17 cellular contexts compared by ENCODE assay signal in the genomic region with DNA sequence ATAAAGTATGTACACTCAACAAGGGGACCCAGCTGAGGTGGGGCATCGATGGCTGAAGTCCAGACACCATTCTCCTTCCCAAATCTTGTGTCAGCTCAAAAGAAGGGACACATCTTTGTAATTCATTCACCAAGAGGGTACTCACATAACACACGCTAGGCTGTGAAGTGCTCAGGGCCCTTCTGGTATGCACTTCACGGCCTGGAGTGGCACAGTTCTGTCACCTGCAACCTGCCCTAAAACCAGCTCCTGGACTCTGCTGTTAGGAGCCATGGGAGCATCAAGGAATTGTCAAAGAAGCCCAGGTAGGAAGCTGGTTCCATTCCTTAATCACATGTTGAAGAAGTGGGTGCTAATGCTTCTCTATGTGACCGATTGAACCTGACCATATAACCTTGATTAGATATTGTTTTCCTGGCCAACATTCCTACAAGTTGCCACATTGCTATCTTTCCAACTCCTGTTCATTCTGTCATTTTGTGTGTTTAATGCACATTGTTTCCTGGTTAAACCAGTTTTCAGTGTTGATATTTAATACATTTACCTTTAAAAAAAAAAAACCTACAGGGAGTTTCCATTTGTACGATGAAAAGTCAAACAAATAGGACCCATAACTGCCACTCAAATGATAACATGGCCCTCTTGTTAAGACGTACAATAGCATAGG.
DNase-seq lines count a peak whose midpoint lies in the region; ATAC-seq and TF ChIP-seq lines count a peak whose summit lies in the region.
"Had no signal": no experiment of that assay in that cellular context is flagged by ENCODE, and none has a peak within 500 bp of the region (broad histone marks: within the 10 kb centered on the region; RNA-seq: fewer than 3 reads in every experiment).

No MANE protein-coding gene starts in this region.

- CTCF ChIA-PET in Caco-2 (lab: Charles Lee), result no interaction called here

- H3K27me3 ChIP-seq in Caco-2 (replicated peaks; ENCODE audit: control insufficient read depth, insufficient read depth, low read length) (no peaks in the 10 kb centered on the region), lower lobe of right lung (ENCODE audit: low read depth) (no peaks in the 10 kb centered on the region), stomach (no peaks in the 10 kb centered on the region)
- H3K27me3 ChIP-seq: Peyer's patch had no signal

- TF ChIP-seq POLR2A in stomach (IDR thresholded peaks at IDR 0.05), result no peak

- H3K36me3 ChIP-seq in Caco-2 (ENCODE audit: control insufficient read depth, insufficient read depth, low read length) (no peaks in the 10 kb centered on the region; the same call in 1 of the 2 replicates), lower lobe of right lung (no peaks in the 10 kb centered on the region), stomach (no peaks in the 10 kb centered on the region)
- H3K36me3 ChIP-seq: Peyer's patch had no signal

- intact Hi-C loops in Caco-2 (cut with micrococcal nuclease; ENCODE audit: unreplicated experiment) (no loop called here), lower lobe of right lung (cut with DNase I) (no loop called here), stomach (cut with DNase I; ENCODE audit: low total_unique reads) (no loop called here)

- peak overlapping the region; percentile 21 for H3K27ac Mint-ChIP-seq in Caco-2 (ENCODE audit: unreplicated experiment)
- H3K27ac Mint-ChIP-seq: CD4-positive, CD25-positive, alpha-beta regulatory T cell had no signal

- peaks cover under 1% of the 10 kb centered on the region for H3K36me3 Mint-ChIP-seq in Caco-2 (ENCODE audit: insufficient read depth, unreplicated experiment)
- H3K36me3 Mint-ChIP-seq: CD4-positive, CD25-positive, alpha-beta regulatory T cell had no signal

- POLR2A ChIA-PET in Caco-2 (lab: Charles Lee), result interaction anchor here (0.5 kb wide), 1 partner anchor 31 kb away, joined by 3 read pairs; no protein-coding TSS in a partner anchor

- H3K4me1 ChIP-seq in Caco-2 (peaks cover 38% of the 10 kb centered on the region), lower lobe of right lung (peaks cover 4% of the 10 kb centered on the region), stomach (peaks cover 0 to 29% (median 16%) of the 10 kb centered on the region in 4 donors)
- H3K4me1 ChIP-seq: Peyer's patch had no signal

- DNase-seq in Caco-2 (peak in 1 of 2 experiments; percentile 6), lower lobe of right lung (peak; percentile 52), stomach (no peak), NK-92 (lab: John Stamatoyannopoulos, UW; ENCODE audit: unreplicated experiment) (no peak)
- DNase-seq in stimulated activated CD4-positive, alpha-beta T cell treated with anti-CD3 and anti-CD28 coated beads, Interleukin-1b, Interleukin-23, amount 100 ng/mL, for 48 hours, result no peak
- DNase-seq: CD4-positive, CD25-positive, alpha-beta regulatory T cell; KBM-7; NCI-H1092; NCI-H2107; NCI-H446 treated with DMSO at 0.1 percent for 48 hours; NCI-H748 treated with DMSO at 0.1 percent for 48 hours; Peyer's patch; Right ventricle myocardium superior had no signal

- peak; percentile 87 to 88 for ATAC-seq in lower lobe of right lung
- ATAC-seq in GM18502 (IDR thresholded peaks at IDR 0.05; ENCODE audit: poor library complexity, unreplicated experiment), result no peak
- no peak for ATAC-seq in HG03159 (IDR thresholded peaks at IDR 0.05; ENCODE audit: unreplicated experiment)

- H3K9me3 Mint-ChIP-seq in Caco-2 (ENCODE audit: unreplicated experiment), result no peaks in the 10 kb centered on the region

- H3K4me3 Mint-ChIP-seq in Caco-2 (ENCODE audit: unreplicated experiment), result no peak overlapping the region
- H3K4me3 Mint-ChIP-seq: CD4-positive, CD25-positive, alpha-beta regulatory T cell had no signal

- H3K4me1 Mint-ChIP-seq in Caco-2 (ENCODE audit: low read depth, unreplicated experiment), result peaks cover 29% of the 10 kb centered on the region
- H3K4me1 Mint-ChIP-seq: CD4-positive, CD25-positive, alpha-beta regulatory T cell had no signal

- BruUV-seq in Caco-2 (replicated peaks; lab: Mats Ljungman, UMichigan), result no TSS peak

- TF ChIP-seq CTCF in Caco-2 (IDR thresholded peaks at IDR 0.05; ENCODE audit: insufficient read depth in 1 of 2, low read depth in 1 of 2, low read length in 1 of 2, severe bottlenecking in 1 of 2, unreplicated experiment in 1 of 2) (no peak), VCaP (conservative IDR thresholded peaks at IDR 0.05) (no peak), lower lobe of right lung (IDR thresholded peaks at IDR 0.05) (no peak), stomach (IDR thresholded peaks at IDR 0.05) (no peak)

- no peaks in the 10 kb centered on the region; the same call in 1 of the 2 replicates for H3K9me3 ChIP-seq in Caco-2
- no peaks in the 10 kb centered on the region for H3K9me3 ChIP-seq in lower lobe of right lung
- no peaks in the 10 kb centered on the region for H3K9me3 ChIP-seq in stomach
- H3K9me3 ChIP-seq: Peyer's patch had no signal

- no peaks in the 10 kb centered on the region for H3K27me3 Mint-ChIP-seq in Caco-2 (ENCODE audit: insufficient read depth, unreplicated experiment)
- H3K27me3 Mint-ChIP-seq: CD4-positive, CD25-positive, alpha-beta regulatory T cell had no signal

- H3K4me3 ChIP-seq in Caco-2 (ENCODE audit: low read depth, low read length), result no peak overlapping the region
- no peak overlapping the region for H3K4me3 ChIP-seq in lower lobe of right lung
- H3K4me3 ChIP-seq in stomach, result no peak overlapping the region
- H3K4me3 ChIP-seq: Peyer's patch had no signal

- H3K27ac ChIP-seq in VCaP (peak overlapping the region; percentile 72), lower lobe of right lung (no peak overlapping the region), stomach (peak overlapping the region; percentile 64 to 95 (median 77))
- H3K27ac ChIP-seq: HL-60, Peyer's patch had no signal

- no peak for TF ChIP-seq EP300 in stomach (IDR thresholded peaks at IDR 0.05)

- WGBS in stomach, 5 donors, result 39 to 63% (median 50%) methylated on average over 6 of the region's 6 CpGs

Comparison
In these comparisons a context has a peak if more than half of its experiments do, and no peak if none do; other contexts are left out.
1. ATAC-seq: peak in lower lobe of right lung (2 of 2); none in GM18502 (single experiment) and HG03159 (single experiment).